Comparison of ENCODE assay signal across 8 cellular contexts in the genomic region with DNA sequence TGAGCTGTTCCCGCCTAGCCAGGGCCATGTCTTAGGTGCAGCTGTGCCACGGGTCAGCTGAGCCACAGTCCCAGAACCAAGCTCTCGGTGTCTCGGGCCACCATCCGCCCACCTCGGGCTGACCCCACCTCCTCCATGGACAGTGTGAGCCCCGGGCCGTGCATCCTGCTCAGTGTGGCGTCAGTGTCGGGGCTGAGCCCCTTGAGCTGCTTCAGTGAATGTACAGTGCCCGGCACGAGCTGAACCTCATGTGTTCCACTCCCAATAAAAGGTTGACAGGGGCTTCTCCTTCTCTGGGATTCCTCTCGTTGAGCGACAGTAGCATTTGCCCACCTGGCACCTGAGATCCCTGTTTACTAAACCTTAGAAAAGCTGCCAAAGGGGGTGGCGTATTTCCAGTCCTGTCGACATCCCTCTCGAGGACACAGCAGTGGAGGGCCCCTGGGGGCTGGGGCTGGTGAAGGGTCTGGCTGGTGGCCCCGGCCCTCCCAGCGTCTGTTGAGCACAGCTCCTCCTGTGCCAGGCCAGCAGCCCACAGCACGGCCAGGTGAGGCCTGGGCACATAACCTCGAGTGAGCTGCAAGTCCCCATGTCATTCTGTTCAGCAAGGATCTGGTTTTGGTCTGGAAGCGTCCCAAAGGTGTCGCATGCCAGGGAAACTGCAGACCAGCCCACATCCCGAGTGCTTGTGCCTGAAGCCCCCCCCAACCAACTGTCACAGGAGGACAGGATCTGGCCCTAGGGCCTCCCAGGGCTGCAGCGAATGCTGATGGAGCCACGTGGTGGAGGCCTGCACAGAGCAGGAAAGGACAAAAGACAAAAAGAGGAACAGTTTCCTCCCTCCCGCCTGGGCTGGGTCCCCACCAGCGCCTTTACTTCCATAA. TPM values are rescaled to one million over a fixed set of nuclear protein-coding genes. Genes with fewer than 3 reads are reported as not detected.
DNase-seq lines count a peak whose midpoint lies in the region; ATAC-seq and TF ChIP-seq lines count a peak whose summit lies in the region.

No MANE protein-coding gene starts in this region.

- ATAC-seq in PC-3 (peak; percentile 1; the same call in 1 of the 2 replicates), omental fat pad (ENCODE audit: low FRiP score) (peak; percentile 5), T-cell (replicated peaks in 1 of 4) (no peak), HG03457 (IDR thresholded peaks at IDR 0.05; ENCODE audit: unreplicated experiment) (no peak), HG03139 (IDR thresholded peaks at IDR 0.05; ENCODE audit: unreplicated experiment) (no peak)

- no peaks in the 10 kb centered on the region for H3K36me3 ChIP-seq in BE2C
- H3K36me3 ChIP-seq in PC-3 (ENCODE audit: low read depth, low read length) = peaks cover 15% of the 10 kb centered on the region; the same call in 1 of the 2 replicates
- H3K36me3 ChIP-seq in esophagus muscularis mucosa = peaks cover 0 to 38% (median 26%) of the 10 kb centered on the region in 4 donors

- no peak for TF ChIP-seq CTCF in BE2C (IDR thresholded peaks at IDR 0.05; ENCODE audit: low read depth, low read length)
- TF ChIP-seq CTCF in PC-3 (conservative IDR thresholded peaks at IDR 0.05; ENCODE audit: low read depth, low read length) = no peak
- TF ChIP-seq CTCF in esophagus muscularis mucosa (IDR thresholded peaks at IDR 0.05) = no peak
- no peak for TF ChIP-seq CTCF in omental fat pad (IDR thresholded peaks at IDR 0.05)

- CTCF ChIA-PET in PC-3 (lab: Charles Lee) (interaction anchor here (0.6 kb wide), 1 partner anchor 160 kb away, joined by 3 read pairs; no protein-coding TSS in a partner anchor), T-cell (lab: Charles Lee) (interaction anchor here in 1 of 2 donors (0.5 kb wide), 1 partner anchor 166 kb away, joined by 6 read pairs; no protein-coding TSS in a partner anchor)

- 0 out of 2 replicates have a peak, but pooled peaks cover 7% of the 10 kb centered on the region for H3K79me2 ChIP-seq in PC-3 (ENCODE audit: low read length)

- H4K20me1 ChIP-seq in PC-3 (ENCODE audit: low read length) = no peaks in the 10 kb centered on the region

- H3K27ac Mint-ChIP-seq in T-cell = no peak overlapping the region

- H3K9me3 ChIP-seq in BE2C (no peaks in the 10 kb centered on the region), PC-3 (ENCODE audit: low read length) (no peaks in the 10 kb centered on the region), esophagus muscularis mucosa (no peaks in the 10 kb centered on the region)

- H3F3A ChIP-seq in PC-3 (ENCODE audit: low read length, unreplicated experiment) = no peaks in the 10 kb centered on the region

- BruUV-seq in PC-3 (replicated peaks; lab: Mats Ljungman, UMichigan) = no TSS peak

- peak overlapping the region; percentile 17; the same call in 1 of the 2 replicates for H3K9ac ChIP-seq in PC-3 (ENCODE audit: low read length)

- H3K27ac ChIP-seq in PC-3 (ENCODE audit: low read length) = peak overlapping the region; percentile 62
- H3K27ac ChIP-seq in esophagus muscularis mucosa (replicated peaks in 1 of 4) = peak overlapping the region; percentile 85 to 94 (median 91)

- H3K27me3 ChIP-seq in BE2C = no peaks in the 10 kb centered on the region
- no peaks in the 10 kb centered on the region for H3K27me3 ChIP-seq in PC-3 (ENCODE audit: low read length)
- no peaks in the 10 kb centered on the region for H3K27me3 ChIP-seq in esophagus muscularis mucosa

- H3K9me2 ChIP-seq in PC-3 (replicated peaks; ENCODE audit: low read length) = no peaks in the 10 kb centered on the region

- DNase-seq in BE2C = peak; percentile 54
- peak; percentile 23 for DNase-seq in PC-3
- no peak for DNase-seq in esophagus muscularis mucosa (ENCODE audit: extremely low spot score)
- DNase-seq in omental fat pad (ENCODE audit: low spot score) = no peak
- DNase-seq in T-cell = no peak
- DNase-seq in NCI-H1694 treated with DMSO at 0.1 percent for 48 hours (lab: John Stamatoyannopoulos, UW) = no peak

- peaks cover 9% of the 10 kb centered on the region for H3K36me3 Mint-ChIP-seq in T-cell

- peaks cover 13% of the 10 kb centered on the region for H3K4me1 ChIP-seq in BE2C
- peaks cover 46% of the 10 kb centered on the region for H3K4me1 ChIP-seq in PC-3 (ENCODE audit: insufficient read depth, low read length)
- H3K4me1 ChIP-seq in esophagus muscularis mucosa = peaks cover 58 to 75% (median 69%) of the 10 kb centered on the region in 4 donors

- POLR2A ChIA-PET in PC-3 (lab: Charles Lee; ENCODE audit: unreplicated experiment) = interaction anchor here (1.3 kb wide), 1 partner anchor 20 kb away, joined by 6 read pairs; no protein-coding TSS in a partner anchor
- POLR2A ChIA-PET in T-cell (lab: Charles Lee) = no interaction called here

- no peak for TF ChIP-seq POLR2A in esophagus muscularis mucosa (IDR thresholded peaks at IDR 0.05; ENCODE audit: low read depth)

- H2AFZ ChIP-seq in PC-3 (ENCODE audit: low read length) = no peak overlapping the region

- H3K4me3 Mint-ChIP-seq in T-cell = no peak overlapping the region

- 69% methylated on average over 16 of the region's 28 CpGs for WGBS in esophagus muscularis mucosa

- no peaks in the 10 kb centered on the region for H3K9me3 Mint-ChIP-seq in T-cell

- peak overlapping the region; percentile 12 for H3K4me2 ChIP-seq in PC-3 (ENCODE audit: low read length)

- H3K27me3 Mint-ChIP-seq in T-cell = no peaks in the 10 kb centered on the region

- intact Hi-C loops in PC-3 (cut with micrococcal nuclease) (no loop called here), esophagus muscularis mucosa (cut with DNase I) (no loop called here)

- H3K4me1 Mint-ChIP-seq in T-cell = no peaks in the 10 kb centered on the region

- H3K4me3 ChIP-seq in BE2C (ENCODE audit: low read depth, low read length) (no peak overlapping the region), PC-3 (ENCODE audit: low read length) (no peak overlapping the region), esophagus muscularis mucosa (peak overlapping the region in 1 of 4 donors; percentile 22)

- no peak for TF ChIP-seq EP300 in esophagus muscularis mucosa (IDR thresholded peaks at IDR 0.05)

RNA-seq across cellular contexts. Expression of a gene that starts 21.2 kb away (rescaled TPM):
- 58.6 TPM for polyA plus RNA-seq in BE2C (2012; ENCODE audit: insufficient read depth, insufficient read length, low read depth)
- total RNA-seq in PC-3 (2014; rRNA removed) (216 and 245 TPM in 2 replicates), esophagus muscularis mucosa (100 to 1,000 TPM; 398 to 632 (median 462) TPM), omental fat pad (10 to 100 TPM; 63.7 to 94.6 (median 82.4) TPM), T-cell (10 to 100 TPM; 29.7 to 53.4 (median 36.5) TPM)

RNA-seq across cellular contexts. Expression of a gene that starts 31.2 kb away (rescaled TPM):
- 91.1 TPM for polyA plus RNA-seq in BE2C (2012; ENCODE audit: insufficient read depth, insufficient read length, low read depth)
- total RNA-seq in PC-3 (2014; rRNA removed) (122 and 150 TPM in 2 replicates), esophagus muscularis mucosa (10 to 100 TPM; 39.0 to 44.1 (median 43.5) TPM), omental fat pad (10 to 100 TPM; 44.6 to 71.0 (median 60.0) TPM), T-cell (100 to 1,000 TPM in 1 of 5 donors, 10 to 100 TPM in 4; 80.5 to 102 (median 90.9) TPM)

Comparison
In these comparisons a context has a peak if more than half of its experiments do, and no peak if none do; other contexts are left out.
1. DNase-seq: peak in BE2C (single experiment) and PC-3 (single experiment); none in esophagus muscularis mucosa (single experiment), omental fat pad (single experiment), T-cell (0 of 34) and NCI-H1694 treated with DMSO at 0.1 percent for 48 hours (single experiment).
2. ATAC-seq: peak in PC-3 (single experiment) and omental fat pad (single experiment); none in T-cell (0 of 4), HG03457 (single experiment) and HG03139 (single experiment).